Comparison of ENCODE assay signal across 16 cellular contexts in the genomic region with DNA sequence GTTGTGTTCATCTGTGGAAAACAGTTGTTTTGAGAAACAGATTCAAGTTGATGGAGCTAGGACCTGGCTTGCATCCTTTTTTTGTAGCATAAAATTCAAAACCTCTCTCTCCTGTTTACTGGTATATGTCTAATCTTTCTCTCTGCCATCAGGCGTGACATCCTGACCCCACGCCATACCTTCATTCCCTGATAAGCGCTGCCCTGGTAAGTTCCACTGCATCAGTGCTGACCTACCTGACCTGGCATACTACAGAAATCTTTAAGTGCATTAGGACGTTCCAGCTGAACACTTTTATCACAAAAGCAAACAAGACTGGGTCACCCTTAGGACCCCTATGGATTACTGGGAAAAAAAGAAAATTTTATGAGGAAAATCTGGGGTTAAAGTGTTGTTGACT.
"Had no signal": no experiment of that assay in that cellular context is flagged by ENCODE, and none has a peak within 500 bp of the region (broad histone marks: within the 10 kb centered on the region; RNA-seq: fewer than 3 reads in every experiment).

No MANE protein-coding gene starts in this region.

- H3K27ac Mint-ChIP-seq: activated naive CD8-positive, alpha-beta T cell treated with anti-CD3 and anti-CD28 coated beads, Interleukin-2, amount 50 U/mL, for 24 hours; memory B cell; stimulated activated naive CD8-positive, alpha-beta T cell treated with anti-CD3 and anti-CD28 coated beads, Interleukin-15, amount 100 ng/mL, for 72 hours had no signal

- H3K4me3 Mint-ChIP-seq: activated naive CD8-positive, alpha-beta T cell treated with anti-CD3 and anti-CD28 coated beads, Interleukin-2, amount 50 U/mL, for 24 hours; memory B cell; stimulated activated naive CD8-positive, alpha-beta T cell treated with anti-CD3 and anti-CD28 coated beads, Interleukin-15, amount 100 ng/mL, for 72 hours had no signal

- H3K27ac ChIP-seq: gastroesophageal sphincter, heart right ventricle, right lobe of liver, testis had no signal

- H3K4me1 ChIP-seq: gastroesophageal sphincter, testis had no signal

- H3K36me3 Mint-ChIP-seq: memory B cell had no signal

- H3K36me3 ChIP-seq: gastroesophageal sphincter, heart right ventricle had no signal

- H3K4me3 ChIP-seq: gastroesophageal sphincter, heart right ventricle, mucosa of descending colon, right lobe of liver, testis had no signal

- FAIRE-seq: islet of Langerhans, urothelium cell line had no signal

- H3K27me3 ChIP-seq: gastroesophageal sphincter, heart right ventricle, right lobe of liver, testis had no signal

- DNase-seq: activated CD4-positive, alpha-beta T cell treated with anti-CD3 and anti-CD28 coated beads for 1 hour; activated CD4-positive, alpha-beta T cell treated with anti-CD3 and anti-CD28 coated beads, Interleukin-2, amount 50 U/mL, for 4 hours; activated naive CD4-positive, alpha-beta T cell treated with Interleukin-2 at 50 U/mL for 16 hours; activated naive CD8-positive, alpha-beta T cell treated with anti-CD3 and anti-CD28 coated beads, Interleukin-2, amount 50 U/mL, for 24 hours; activated T-cell treated with anti-CD3 and anti-CD28 coated beads for 4 hours; aorta; heart right ventricle; stimulated activated naive CD8-positive, alpha-beta T cell treated with anti-CD3 and anti-CD28 coated beads, Interleukin-15, amount 100 ng/mL, for 72 hours; T-helper 1 cell; testis had no signal

- H3K9me3 ChIP-seq: gastroesophageal sphincter, heart right ventricle, mucosa of descending colon, right lobe of liver, testis had no signal

- H3K27me3 Mint-ChIP-seq: stimulated activated naive CD8-positive, alpha-beta T cell treated with anti-CD3 and anti-CD28 coated beads, Interleukin-15, amount 100 ng/mL, for 72 hours had no signal

- ATAC-seq: activated naive CD8-positive, alpha-beta T cell treated with anti-CD3 and anti-CD28 coated beads, Interleukin-2, amount 50 U/mL, for 24 hours; gastroesophageal sphincter; stimulated activated naive CD8-positive, alpha-beta T cell treated with anti-CD3 and anti-CD28 coated beads, Interleukin-15, amount 100 ng/mL, for 72 hours had no signal

- H3K9me3 Mint-ChIP-seq: activated naive CD8-positive, alpha-beta T cell treated with anti-CD3 and anti-CD28 coated beads, Interleukin-2, amount 50 U/mL, for 24 hours; memory B cell; stimulated activated naive CD8-positive, alpha-beta T cell treated with anti-CD3 and anti-CD28 coated beads, Interleukin-15, amount 100 ng/mL, for 72 hours had no signal
